In the genomic region with DNA sequence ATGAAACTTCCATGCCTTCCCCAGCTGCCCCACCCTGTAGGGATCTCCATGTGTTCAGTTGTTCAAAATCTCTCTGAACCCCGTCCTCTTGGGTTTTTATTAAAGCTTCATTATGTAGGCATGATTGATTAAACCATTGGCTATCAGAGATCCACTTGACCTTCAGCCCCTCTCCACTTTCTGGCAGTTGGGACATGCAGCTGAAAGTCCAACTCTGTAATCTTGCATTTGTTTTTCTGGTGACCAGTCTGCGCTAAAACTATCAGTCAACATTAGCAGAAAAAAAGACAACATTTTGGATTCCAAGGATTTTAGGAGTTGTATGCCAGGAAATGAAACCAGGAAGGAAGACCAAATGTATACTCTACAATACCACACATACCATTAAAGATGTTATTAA, we compare ENCODE assay signal across 7 cellular contexts.
"Had no signal": no experiment of that assay in that cellular context is flagged by ENCODE, and none has a peak within 500 bp of the region (broad histone marks: within the 10 kb centered on the region; RNA-seq: fewer than 3 reads in every experiment).

No MANE protein-coding gene starts in this region.

- FAIRE-seq: HTR-8/SVneo, K562 had no signal

- H3K4me1 Mint-ChIP-seq: IgD-negative memory B cell had no signal

- H3K36me3 Mint-ChIP-seq: IgD-negative memory B cell had no signal

- DNase-seq: IMR-90, KBM-7, KG1 had no signal

- H3K4me3 ChIP-seq: K562 had no signal

- ATAC-seq: K562 had no signal

- H3K27ac ChIP-seq: HL-60 had no signal

- H3K27ac Mint-ChIP-seq: IgD-negative memory B cell had no signal
